ENCODE assay signal across 16 cellular contexts in genomic region chr6:31780507-31781243, GRCh38. TPM values are rescaled to one million over a fixed set of nuclear protein-coding genes. Genes with fewer than 3 reads are reported as not detected.
DNase-seq lines count a peak whose midpoint lies in the region; ATAC-seq, FAIRE-seq and TF ChIP-seq lines count a peak whose summit lies in the region.
"Had no signal": no experiment of that assay in that cellular context is flagged by ENCODE, and none has a peak within 500 bp of the region (broad histone marks: within the 10 kb centered on the region; RNA-seq: fewer than 3 reads in every experiment).

No MANE protein-coding gene starts in this region.

- CTCF ChIA-PET in K562 (lab: Yijun Ruan, JAX; ENCODE audit: low intra/inter-chr PET ratio): no interaction called here

- no peak overlapping the region for H3K27ac ChIP-seq in K562 (ENCODE audit: extremely low read depth, low read depth, low read length)
- H3K27ac ChIP-seq in neuronal stem cell (replicated peaks; ENCODE audit: low read length): no peak overlapping the region
- H3K27ac ChIP-seq: GM23248 had no signal

- peak overlapping the region; percentile 57 for H3K27ac Mint-ChIP-seq in activated T-cell treated with anti-CD3 and anti-CD28 coated beads, Interleukin-2, amount 50 U/mL, for 24 hours

- H2BK12ac ChIP-seq in neuronal stem cell (ENCODE audit: low read length): peak overlapping the region; percentile 73

- H3K18ac ChIP-seq in neuronal stem cell (ENCODE audit: low read length): no peak overlapping the region

- H4K20me1 ChIP-seq in K562 (replicated peaks; ENCODE audit: control insufficient read depth, insufficient read depth, low read length): no peaks in the 10 kb centered on the region

- H3K9ac ChIP-seq in K562 (ENCODE audit: insufficient read depth in 1 of 2, low read depth in 2 of 2, low read length in 2 of 2) (peak overlapping the region in 1 of 2 experiments; percentile 26; a peak in 2 of 4 replicates), neuronal stem cell (ENCODE audit: low read depth, low read length, poor library complexity) (peak overlapping the region; percentile 44)
- H3K9ac ChIP-seq: GM23248 had no signal

- no peak overlapping the region for H3K4ac ChIP-seq in neuronal stem cell (ENCODE audit: low read length)

- H3K4me3 Mint-ChIP-seq in activated T-cell treated with anti-CD3 and anti-CD28 coated beads, Interleukin-2, amount 50 U/mL, for 24 hours: no peak overlapping the region
- H3K4me3 Mint-ChIP-seq in activated T-cell treated with anti-CD3 and anti-CD28 coated beads, Interleukin-2, amount 50 U/mL, for 4 hours: no peak overlapping the region
- H3K4me3 Mint-ChIP-seq: CD14-positive monocyte had no signal

- no peak for TF ChIP-seq CTCF in K562 (IDR thresholded peaks at IDR 0.05 in 2 of 3, conservative IDR thresholded peaks at IDR 0.05 in 1 of 3; ENCODE audit: insufficient read depth in 2 of 3, low read depth in 1 of 3, low read length in 3 of 3)

- no TSS peak for BruUV-seq in K562 (replicated peaks; lab: Mats Ljungman, UMichigan)

- no peak for DNase-seq in activated T-cell treated with anti-CD3 and anti-CD28 coated beads, Interleukin-2, amount 50 U/mL, for 24 hours
- DNase-seq in activated T-cell treated with anti-CD3 and anti-CD28 coated beads, Interleukin-2, amount 50 U/mL, for 4 hours: no peak
- no peak for DNase-seq in K562 (ENCODE audit: extremely low read depth in 1 of 4, low spot score in 3 of 4)
- DNase-seq in neuronal stem cell (ENCODE audit: low spot score): no peak
- DNase-seq: 8988T, DMS 273 treated with DMSO at 0.1 percent for 48 hours, DND-41, GM23248, NCI-H1105, NCI-H2081 had no signal

- POLR2A ChIA-PET in K562 (lab: Yijun Ruan, JAX): interaction anchor here (0.6 to 5.5 kb wide), 10 partner anchors 9 to 56 kb away, joined by 3 to 47 read pairs (median 4); partner anchors contain the start of genes HSPA1B, LSM2 and VARS1

- 85% methylated on average over 20 of the region's 20 CpGs for WGBS in K562 (ENCODE audit: insufficient coverage, low coverage, missing lambda C conversion rate)
- WGBS in neuronal stem cell (ENCODE audit: extremely low coverage in 2 of 2, insufficient read length in 2 of 2, insufficient replicate concordance in 1 of 2), 2 donors: no CpG with 5 or more reads among the region's 20 CpGs

- H3K36me3 ChIP-seq in K562 (ENCODE audit: control insufficient read depth, insufficient read depth, low read length): peaks cover 83% of the 10 kb centered on the region; the same call in 2 of the 3 replicates
- peaks cover 59 to 82% of the 10 kb centered on the region in 2 donors for H3K36me3 ChIP-seq in neuronal stem cell (replicated peaks in 1 of 2; ENCODE audit: control insufficient read depth in 2 of 2, insufficient read depth in 2 of 2, low read length in 2 of 2)

- H3K36me3 Mint-ChIP-seq in activated T-cell treated with anti-CD3 and anti-CD28 coated beads, Interleukin-2, amount 50 U/mL, for 24 hours (ENCODE audit: low read depth): peaks cover 84% of the 10 kb centered on the region
- H3K36me3 Mint-ChIP-seq in activated T-cell treated with anti-CD3 and anti-CD28 coated beads, Interleukin-2, amount 50 U/mL, for 4 hours (ENCODE audit: insufficient read depth): peaks cover 23% of the 10 kb centered on the region

- H3K9me1 ChIP-seq in K562 (ENCODE audit: control insufficient read depth, insufficient read depth, low read length): peaks cover 6% of the 10 kb centered on the region

- no peak overlapping the region for H4K8ac ChIP-seq in neuronal stem cell (ENCODE audit: low read depth, low read length)

- no peak overlapping the region for H3K4me3 ChIP-seq in K562
- no peak overlapping the region for H3K4me3 ChIP-seq in neuronal stem cell (ENCODE audit: low read length in 2 of 2)
- H3K4me3 ChIP-seq: GM23248 had no signal

- intact Hi-C loops in K562 (cut with micrococcal nuclease): no loop called here

- no peak for FAIRE-seq in K562 (lab: Jason Lieb, UNC)

- no peak overlapping the region for H2BK15ac ChIP-seq in neuronal stem cell (ENCODE audit: low read length)

- no peak overlapping the region for H2BK120ac ChIP-seq in neuronal stem cell (ENCODE audit: low read depth, low read length)

- TF ChIP-seq RAD21 in K562 (CRISPR knock-in tag; conservative IDR thresholded peaks at IDR 0.05 in 1 of 2, IDR thresholded peaks at IDR 0.05 in 1 of 2): no peak

- peaks cover 2% of the 10 kb centered on the region for H3K79me1 ChIP-seq in neuronal stem cell (ENCODE audit: low read depth, low read length)

- H2AK5ac ChIP-seq in neuronal stem cell (ENCODE audit: low read depth, low read length): no peak overlapping the region

- no peak overlapping the region for H3K4me2 ChIP-seq in K562 (ENCODE audit: insufficient read depth, low read length)
- H3K4me2 ChIP-seq in neuronal stem cell (ENCODE audit: insufficient read depth, low read length, poor library complexity, severe bottlenecking): no peak overlapping the region

- H3K4me1 ChIP-seq in K562 (replicated peaks in 1 of 2; ENCODE audit: control insufficient read depth in 2 of 2, insufficient read depth in 2 of 2, low read length in 2 of 2) (peaks cover 28 to 66% of the 10 kb centered on the region in 2 experiments), neuronal stem cell (ENCODE audit: control insufficient read depth in 2 of 2, insufficient read depth in 1 of 2, low read depth in 1 of 2, low read length in 2 of 2) (peaks cover 4 to 8% of the 10 kb centered on the region in 2 donors)

- H4K91ac ChIP-seq in neuronal stem cell (ENCODE audit: low read depth, low read length, poor library complexity): no peak overlapping the region

- H3K14ac ChIP-seq in neuronal stem cell (ENCODE audit: low read length): peak overlapping the region; percentile 8

- peak; percentile 52; the same call in 1 of the 2 replicates for TF ChIP-seq POLR2A in K562 (conservative IDR thresholded peaks at IDR 0.05)

- peak overlapping the region; percentile 24 for H2BK5ac ChIP-seq in neuronal stem cell (ENCODE audit: low read length)

- H3K9me3 ChIP-seq in K562 (replicated peaks; ENCODE audit: control insufficient read depth, insufficient read depth, low read depth, low read length): no peaks in the 10 kb centered on the region
- no peaks in the 10 kb centered on the region for H3K9me3 ChIP-seq in neuronal stem cell (replicated peaks in 1 of 2; ENCODE audit: control insufficient read depth in 2 of 2, insufficient read depth in 1 of 2, low read depth in 1 of 2, low read length in 2 of 2)

- H3K79me2 ChIP-seq in K562 (ENCODE audit: control insufficient read depth, insufficient read depth, low read length): no peaks in the 10 kb centered on the region

- H3K27me3 Mint-ChIP-seq in activated T-cell treated with anti-CD3 and anti-CD28 coated beads, Interleukin-2, amount 50 U/mL, for 24 hours: no peaks in the 10 kb centered on the region
- H3K27me3 Mint-ChIP-seq in activated T-cell treated with anti-CD3 and anti-CD28 coated beads, Interleukin-2, amount 50 U/mL, for 4 hours (ENCODE audit: low read depth): no peaks in the 10 kb centered on the region

- H3K23ac ChIP-seq in neuronal stem cell (ENCODE audit: low read depth, low read length, poor library complexity): no peak overlapping the region

- no peak for ATAC-seq in activated T-cell treated with anti-CD3 and anti-CD28 coated beads, Interleukin-2, amount 50 U/mL, for 4 hours
- ATAC-seq in K562: no peak
- no peak for ATAC-seq in GM18868 (IDR thresholded peaks at IDR 0.05; ENCODE audit: unreplicated experiment)
- ATAC-seq in HG03025 (IDR thresholded peaks at IDR 0.05; ENCODE audit: low FRiP score, unreplicated experiment): no peak
- ATAC-seq: HCT116, Panc1 had no signal

- no peaks in the 10 kb centered on the region for H3K9me3 Mint-ChIP-seq in activated T-cell treated with anti-CD3 and anti-CD28 coated beads, Interleukin-2, amount 50 U/mL, for 24 hours
- no peaks in the 10 kb centered on the region for H3K9me3 Mint-ChIP-seq in activated T-cell treated with anti-CD3 and anti-CD28 coated beads, Interleukin-2, amount 50 U/mL, for 4 hours
- H3K9me3 Mint-ChIP-seq: CD14-positive monocyte had no signal

- H3K4me1 Mint-ChIP-seq in activated T-cell treated with anti-CD3 and anti-CD28 coated beads, Interleukin-2, amount 50 U/mL, for 24 hours (ENCODE audit: low read depth): peaks cover 23% of the 10 kb centered on the region
- peaks cover 20% of the 10 kb centered on the region for H3K4me1 Mint-ChIP-seq in activated T-cell treated with anti-CD3 and anti-CD28 coated beads, Interleukin-2, amount 50 U/mL, for 4 hours (ENCODE audit: low read depth)

- H3K27me3 ChIP-seq in K562 (ENCODE audit: control insufficient read depth in 2 of 2, insufficient read depth in 2 of 2, low read length in 2 of 2): no peaks in the 10 kb centered on the region
- no peaks in the 10 kb centered on the region for H3K27me3 ChIP-seq in neuronal stem cell (ENCODE audit: control insufficient read depth in 3 of 3, insufficient read depth in 3 of 3, low read depth in 1 of 3, low read length in 3 of 3)

- in situ Hi-C loops in K562 (cut with MboI): no loop called here

- TF ChIP-seq EP300 in K562 (IDR thresholded peaks at IDR 0.05; ENCODE audit: low read length): no peak

- H2AFZ ChIP-seq in K562 (ENCODE audit: low read depth, low read length): no peak overlapping the region
- no peak overlapping the region for H2AFZ ChIP-seq in neuronal stem cell (ENCODE audit: low read length)
- H2AFZ ChIP-seq: GM23248 had no signal

RNA-seq across cellular contexts. Expression of gene VWA7, which starts 3.5 kb away (rescaled TPM):
- 1 to 10 TPM; 1.4 TPM for total RNA-seq in activated T-cell treated with anti-CD3 and anti-CD28 coated beads, Interleukin-2, amount 50 U/mL, for 4 hours
- total RNA-seq in K562 (2011; cell fraction: chromatin; rRNA removed; ENCODE audit: low replicate concordance): 12.4 and 19.7 TPM in 2 replicates
- total RNA-seq in K562 (2011; cell fraction: nucleolus; rRNA removed): 11.3 and 16.5 TPM in 2 replicates
- 10.5 and 14.0 TPM in 2 replicates for total RNA-seq in K562 (2011; cell fraction: nucleoplasm; rRNA removed)
- total RNA-seq in K562 (2014; rRNA removed) (0.65 and 0.68 TPM in 2 replicates), K562 (2014; rRNA removed; fragmentation: Illumina TruSeq; extraction: Trizol) (0.70 and 0.95 TPM in 2 replicates), K562 (2015; rRNA removed; fragmentation: Illumina TruSeq; extraction: Trizol) (0.36 and 0.49 TPM in 2 replicates), K562 (2021) (1.8 and 2.9 TPM in 2 replicates)
- polyA plus RNA-seq in K562 (2011; rRNA removed) (1.0 and 1.7 TPM in 2 replicates), K562 (2014; fragmentation: Illumina TruSeq; extraction: Trizol) (1.1 and 1.3 TPM in 2 replicates), K562 (2014; fragmentation: Nextera tagmentation; extraction: Ambion mirVana) (under 1 TPM; 0.18 to 0.32 TPM), K562 (2014; rRNA removed) (2.4 and 3.0 TPM in 2 replicates)
- 0.83 and 2.5 TPM in 2 replicates for polyA plus RNA-seq in K562 (2011; cell fraction: cytosol; rRNA removed)
- 6.5 and 17.2 TPM in 2 replicates for polyA plus RNA-seq in K562 (2011; cell fraction: nucleus; rRNA removed)
- polyA plus RNA-seq in K562 (2012): 2.2 and 4.0 TPM in 2 replicates
- 0.33 and 1.4 TPM in 2 replicates for polyA minus RNA-seq in K562 (2011; rRNA and poly(A)+ RNA removed)
- polyA minus RNA-seq in K562 (2011; cell fraction: cytosol; rRNA and poly(A)+ RNA removed): 0.55 and 2.2 TPM in 2 replicates
- 3.7 and 4.3 TPM in 2 replicates for polyA minus RNA-seq in K562 (2011; cell fraction: nucleus; rRNA and poly(A)+ RNA removed)
- 0.67 TPM for polyA plus RNA-seq in neuronal stem cell (2013, experiment 1 of 2)
- polyA plus RNA-seq in neuronal stem cell (2013, experiment 2 of 2): 0.87 TPM
- total RNA-seq: SK-MEL-5 had no signal
- polyA plus RNA-seq: CD14-positive monocyte had no signal

RNA-seq across cellular contexts. Expression of gene VARS1, which starts 14.9 kb away (rescaled TPM):
- 100 to 1,000 TPM; 231 to 263 (median 234) TPM for total RNA-seq in activated T-cell treated with anti-CD3 and anti-CD28 coated beads, Interleukin-2, amount 50 U/mL, for 4 hours
- total RNA-seq in K562 (2011; cell fraction: chromatin; rRNA removed; ENCODE audit: low replicate concordance): 246 and 727 TPM in 2 replicates
- total RNA-seq in K562 (2011; cell fraction: nucleolus; rRNA removed): 447 and 517 TPM in 2 replicates
- total RNA-seq in K562 (2011; cell fraction: nucleoplasm; rRNA removed): 263 and 281 TPM in 2 replicates
- 155 and 210 TPM in 2 replicates for total RNA-seq in K562 (2014; rRNA removed)
- total RNA-seq in K562 (2014; rRNA removed; fragmentation: Illumina TruSeq; extraction: Trizol): 187 and 202 TPM in 2 replicates
- total RNA-seq in K562 (2015; rRNA removed; fragmentation: Illumina TruSeq; extraction: Trizol): 128 and 130 TPM in 2 replicates
- total RNA-seq in K562 (2021): 484 and 488 TPM in 2 replicates
- 37.9 and 95.1 TPM in 2 replicates for polyA plus RNA-seq in K562 (2011; rRNA removed)
- polyA plus RNA-seq in K562 (2011; cell fraction: cytosol; rRNA removed): 43.0 and 64.6 TPM in 2 replicates
- 313 and 459 TPM in 2 replicates for polyA plus RNA-seq in K562 (2011; cell fraction: nucleus; rRNA removed)
- 232 and 255 TPM in 2 replicates for polyA plus RNA-seq in K562 (2012)
- 282 and 332 TPM in 2 replicates for polyA plus RNA-seq in K562 (2014; fragmentation: Illumina TruSeq; extraction: Trizol)
- 10 to 100 TPM in 1 of 2 experiments, 1 to 10 TPM in 1; 2.9 to 10.4 TPM for polyA plus RNA-seq in K562 (2014; fragmentation: Nextera tagmentation; extraction: Ambion mirVana)
- 128 and 129 TPM in 2 replicates for polyA plus RNA-seq in K562 (2014; rRNA removed)
- polyA minus RNA-seq in K562 (2011; rRNA and poly(A)+ RNA removed): 80.3 and 127 TPM in 2 replicates
- polyA minus RNA-seq in K562 (2011; cell fraction: cytosol; rRNA and poly(A)+ RNA removed): 209 and 273 TPM in 2 replicates
- 119 and 142 TPM in 2 replicates for polyA minus RNA-seq in K562 (2011; cell fraction: nucleus; rRNA and poly(A)+ RNA removed)
- polyA plus RNA-seq in neuronal stem cell (2013, experiment 1 of 2): 31.2 TPM
- 31.5 TPM for polyA plus RNA-seq in neuronal stem cell (2013, experiment 2 of 2)

RNA-seq across cellular contexts. Expression of gene SAPCD1, which starts 18.2 kb away (rescaled TPM):
- total RNA-seq in activated T-cell treated with anti-CD3 and anti-CD28 coated beads, Interleukin-2, amount 50 U/mL, for 4 hours: 10 to 100 TPM in 2 of 3 donors, 1 to 10 TPM in 1; 9.4 to 12.2 (median 12.1) TPM
- total RNA-seq in K562 (2011; cell fraction: chromatin; rRNA removed; ENCODE audit: low replicate concordance): 127 and 183 TPM in 2 replicates
- total RNA-seq in K562 (2011; cell fraction: nucleolus; rRNA removed): 43.2 and 49.2 TPM in 2 replicates
- 129 and 205 TPM in 2 replicates for total RNA-seq in K562 (2011; cell fraction: nucleoplasm; rRNA removed)
- 5.9 and 6.5 TPM in 2 replicates for total RNA-seq in K562 (2014; rRNA removed)
- total RNA-seq in K562 (2014; rRNA removed; fragmentation: Illumina TruSeq; extraction: Trizol): 7.0 and 7.4 TPM in 2 replicates
- 5.8 and 7.5 TPM in 2 replicates for total RNA-seq in K562 (2015; rRNA removed; fragmentation: Illumina TruSeq; extraction: Trizol)
- total RNA-seq in K562 (2021): 13.4 and 15.8 TPM in 2 replicates
- polyA plus RNA-seq in K562 (2011; rRNA removed): 11.7 and 17.8 TPM in 2 replicates
- polyA plus RNA-seq in K562 (2011; cell fraction: cytosol; rRNA removed): 4.3 and 5.0 TPM in 2 replicates
- 169 and 188 TPM in 2 replicates for polyA plus RNA-seq in K562 (2011; cell fraction: nucleus; rRNA removed)
- polyA plus RNA-seq in K562 (2012): 14.3 and 26.9 TPM in 2 replicates
- polyA plus RNA-seq in K562 (2014; fragmentation: Illumina TruSeq; extraction: Trizol): 12.9 and 18.4 TPM in 2 replicates
- 1 to 10 TPM; 2.6 to 3.2 TPM for polyA plus RNA-seq in K562 (2014; fragmentation: Nextera tagmentation; extraction: Ambion mirVana)
- 17.1 and 30.2 TPM in 2 replicates for polyA plus RNA-seq in K562 (2014; rRNA removed)
- polyA minus RNA-seq in K562 (2011; rRNA and poly(A)+ RNA removed): 3.2 and 4.9 TPM in 2 replicates
- polyA minus RNA-seq in K562 (2011; cell fraction: cytosol; rRNA and poly(A)+ RNA removed): 4.2 TPM in 1 of 2 replicates, not detected in the other
- polyA minus RNA-seq in K562 (2011; cell fraction: nucleus; rRNA and poly(A)+ RNA removed): 10.4 and 14.8 TPM in 2 replicates
- 4.0 TPM for polyA plus RNA-seq in neuronal stem cell (2013, experiment 1 of 2)
- 3.4 TPM for polyA plus RNA-seq in neuronal stem cell (2013, experiment 2 of 2)
- polyA plus RNA-seq: CD14-positive monocyte had no signal

RNA-seq across cellular contexts. Expression of gene LSM2, which starts 26.1 kb away (rescaled TPM):
- total RNA-seq in activated T-cell treated with anti-CD3 and anti-CD28 coated beads, Interleukin-2, amount 50 U/mL, for 4 hours: 100 to 1,000 TPM; 163 to 192 (median 184) TPM
- total RNA-seq in K562 (2011; cell fraction: chromatin; rRNA removed; ENCODE audit: low replicate concordance): 30.0 and 54.3 TPM in 2 replicates
- 63.9 and 68.4 TPM in 2 replicates for total RNA-seq in K562 (2011; cell fraction: nucleolus; rRNA removed)
- 72.4 and 107 TPM in 2 replicates for total RNA-seq in K562 (2011; cell fraction: nucleoplasm; rRNA removed)
- total RNA-seq in K562 (2014; rRNA removed) (163 and 271 TPM in 2 replicates), K562 (2014; rRNA removed; fragmentation: Illumina TruSeq; extraction: Trizol) (244 and 250 TPM in 2 replicates), K562 (2015; rRNA removed; fragmentation: Illumina TruSeq; extraction: Trizol) (195 and 196 TPM in 2 replicates), K562 (2021) (223 and 232 TPM in 2 replicates)
- polyA plus RNA-seq in K562 (2011; rRNA removed) (154 and 184 TPM in 2 replicates), K562 (2014; fragmentation: Illumina TruSeq; extraction: Trizol) (223 and 256 TPM in 2 replicates), K562 (2014; fragmentation: Nextera tagmentation; extraction: Ambion mirVana) (100 to 1,000 TPM; 405 to 407 TPM), K562 (2014; rRNA removed) (159 and 218 TPM in 2 replicates)
- 318 and 368 TPM in 2 replicates for polyA plus RNA-seq in K562 (2011; cell fraction: cytosol; rRNA removed)
- polyA plus RNA-seq in K562 (2011; cell fraction: nucleus; rRNA removed): 114 and 133 TPM in 2 replicates
- polyA plus RNA-seq in K562 (2012): 208 and 220 TPM in 2 replicates
- 135 and 188 TPM in 2 replicates for polyA minus RNA-seq in K562 (2011; rRNA and poly(A)+ RNA removed)
- 127 and 129 TPM in 2 replicates for polyA minus RNA-seq in K562 (2011; cell fraction: cytosol; rRNA and poly(A)+ RNA removed)
- 13.7 and 23.7 TPM in 2 replicates for polyA minus RNA-seq in K562 (2011; cell fraction: nucleus; rRNA and poly(A)+ RNA removed)
- 235 TPM for polyA plus RNA-seq in neuronal stem cell (2013, experiment 1 of 2)
- 233 TPM for polyA plus RNA-seq in neuronal stem cell (2013, experiment 2 of 2)

RNA-seq across cellular contexts. Expression of gene HSPA1L, which starts 34.4 kb away (rescaled TPM):
- 1 to 10 TPM; 1.6 to 1.8 (median 1.7) TPM for total RNA-seq in activated T-cell treated with anti-CD3 and anti-CD28 coated beads, Interleukin-2, amount 50 U/mL, for 4 hours
- 0.97 and 1.8 TPM in 2 replicates for total RNA-seq in K562 (2011; cell fraction: chromatin; rRNA removed; ENCODE audit: low replicate concordance)
- 0.67 and 0.79 TPM in 2 replicates for total RNA-seq in K562 (2011; cell fraction: nucleolus; rRNA removed)
- total RNA-seq in K562 (2011; cell fraction: nucleoplasm; rRNA removed): 0.88 and 0.92 TPM in 2 replicates
- 0.82 and 1.0 TPM in 2 replicates for total RNA-seq in K562 (2014; rRNA removed)
- total RNA-seq in K562 (2014; rRNA removed; fragmentation: Illumina TruSeq; extraction: Trizol): 0.70 and 1.3 TPM in 2 replicates
- 1.1 and 1.3 TPM in 2 replicates for total RNA-seq in K562 (2015; rRNA removed; fragmentation: Illumina TruSeq; extraction: Trizol)
- total RNA-seq in K562 (2021): 1.0 and 1.1 TPM in 2 replicates
- polyA plus RNA-seq in K562 (2011; rRNA removed): 2.0 and 2.2 TPM in 2 replicates
- 1.5 and 2.2 TPM in 2 replicates for polyA plus RNA-seq in K562 (2011; cell fraction: cytosol; rRNA removed)
- polyA plus RNA-seq in K562 (2011; cell fraction: nucleus; rRNA removed): 1.2 and 1.5 TPM in 2 replicates
- 2.3 and 3.1 TPM in 2 replicates for polyA plus RNA-seq in K562 (2012)
- 1.5 and 2.1 TPM in 2 replicates for polyA plus RNA-seq in K562 (2014; fragmentation: Illumina TruSeq; extraction: Trizol)
- polyA plus RNA-seq in K562 (2014; fragmentation: Nextera tagmentation; extraction: Ambion mirVana): under 1 TPM; 0.14 to 0.34 TPM
- polyA plus RNA-seq in K562 (2014; rRNA removed): 1.3 and 1.7 TPM in 2 replicates
- polyA minus RNA-seq in K562 (2011; rRNA and poly(A)+ RNA removed): 2.5 and 3.0 TPM in 2 replicates
- 1.2 and 1.4 TPM in 2 replicates for polyA minus RNA-seq in K562 (2011; cell fraction: cytosol; rRNA and poly(A)+ RNA removed)
- polyA minus RNA-seq in K562 (2011; cell fraction: nucleus; rRNA and poly(A)+ RNA removed): 0.13 and 0.78 TPM in 2 replicates
- 1.2 TPM for polyA plus RNA-seq in neuronal stem cell (2013, experiment 1 of 2)
- polyA plus RNA-seq in neuronal stem cell (2013, experiment 2 of 2): 1.1 TPM
